In the genomic region with DNA sequence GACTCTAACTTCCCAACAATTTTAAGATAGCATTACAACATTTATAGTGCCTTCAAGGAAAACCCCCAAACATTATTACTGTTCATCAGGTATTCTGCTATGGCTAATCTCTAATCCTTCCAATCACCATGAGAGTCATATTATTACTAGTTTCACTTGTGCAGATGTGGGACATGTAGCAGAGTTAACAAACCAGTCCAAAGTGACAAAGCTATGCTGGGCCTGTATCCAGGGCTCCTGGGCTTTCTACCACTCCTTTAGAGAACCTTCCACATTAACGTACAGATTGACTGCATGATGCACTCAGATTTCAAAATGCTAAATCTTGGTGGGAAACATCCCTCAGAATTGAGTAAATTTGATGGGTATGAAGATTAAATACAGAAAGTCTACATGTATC, we compare ENCODE assay signal across 29 cellular contexts.
"Had no signal": no experiment of that assay in that cellular context is flagged by ENCODE, and none has a peak within 500 bp of the region (broad histone marks: within the 10 kb centered on the region; RNA-seq: fewer than 3 reads in every experiment).

No MANE protein-coding gene starts in this region.

- H3K9me3 Mint-ChIP-seq: naive thymus-derived CD4-positive, alpha-beta T cell; nephron; neural progenitor cell; stimulated activated memory B cell treated with anti-CD40 and anti-IgM and Interleukin-4, amounts not matched to agents 10 μg/mL and 1 μg/mL and 100 μg/mL, for 72 hours; stimulated activated naive CD8-positive, alpha-beta T cell treated with anti-CD3 and anti-CD28 coated beads, Interleukin-15, amount 100 ng/mL, for 72 hours; type B pancreatic cell had no signal

- DNase-seq: naive thymus-derived CD4-positive, alpha-beta T cell; occipital lobe; ovary; posterior cingulate gyrus; psoas muscle; right cardiac atrium; right lobe of liver; sigmoid colon; small intestine; stimulated activated CD4-positive, alpha-beta T cell treated with anti-CD3 and anti-CD28 coated beads, Interleukin-15, amount 100 ng/mL, for 24 hours; stimulated activated CD4-positive, alpha-beta T cell treated with anti-CD3 and anti-CD28 coated beads, Interleukin-2, amount 100 ng/mL, for 24 hours; stimulated activated CD4-positive, alpha-beta T cell treated with anti-CD3 and anti-CD28 coated beads, Interleukin-2, amount 100 ng/mL, for 48 hours; stimulated activated CD4-positive, alpha-beta T cell treated with anti-CD3 and anti-CD28 coated beads, Interleukin-4, amount 100 ng/mL, for 24 hours; stimulated activated naive CD4-positive, alpha-beta T cell; stimulated activated naive CD8-positive, alpha-beta T cell treated with anti-CD3 and anti-CD28 coated beads, Interleukin-15, amount 100 ng/mL, for 72 hours; stimulated activated naive CD8-positive, alpha-beta T cell treated with anti-CD3 and anti-CD28 coated beads, Interleukin-15, Interleukin-2, amounts not matched to agents 100 U/mL and 50 U/mL, for 24 hours; substantia nigra; testis; tibial artery; transverse colon; upper lobe of right lung; uterus had no signal

- H3K4me1 ChIP-seq: parathyroid adenoma, psoas muscle, suprapubic skin, testis, tibial artery, upper lobe of right lung, uterus had no signal

- H3K27me3 Mint-ChIP-seq: naive thymus-derived CD4-positive, alpha-beta T cell; progenitor cell of endocrine pancreas; stimulated activated memory B cell treated with anti-CD40 and anti-IgM and Interleukin-4, amounts not matched to agents 10 μg/mL and 1 μg/mL and 100 μg/mL, for 72 hours; stimulated activated naive CD8-positive, alpha-beta T cell treated with anti-CD3 and anti-CD28 coated beads, Interleukin-15, amount 100 ng/mL, for 72 hours; type B pancreatic cell had no signal

- ATAC-seq: naive thymus-derived CD4-positive, alpha-beta T cell; psoas muscle; right cardiac atrium; stimulated activated memory B cell treated with anti-CD40 and anti-IgM and Interleukin-4, amounts not matched to agents 10 μg/mL and 1 μg/mL and 100 μg/mL, for 72 hours; stimulated activated naive CD8-positive, alpha-beta T cell treated with anti-CD3 and anti-CD28 coated beads, Interleukin-15, amount 100 ng/mL, for 72 hours; stimulated activated naive CD8-positive, alpha-beta T cell treated with anti-CD3 and anti-CD28 coated beads, Interleukin-15, Interleukin-2, amounts not matched to agents 100 U/mL and 50 U/mL, for 24 hours; upper lobe of right lung had no signal

- H3K27me3 ChIP-seq: neural progenitor cell, ovary, right lobe of liver, sigmoid colon, suprapubic skin, testis, tibial artery, transverse colon, upper lobe of right lung, uterus had no signal

- H3K27ac ChIP-seq: neural progenitor cell, ovary, parathyroid adenoma, psoas muscle, right lobe of liver, sigmoid colon, suprapubic skin, testis, tibial artery, transverse colon, upper lobe of right lung, uterus had no signal

- H3K27ac Mint-ChIP-seq: nephron; neural progenitor cell; progenitor cell of endocrine pancreas; stimulated activated memory B cell treated with anti-CD40 and anti-IgM and Interleukin-4, amounts not matched to agents 10 μg/mL and 1 μg/mL and 100 μg/mL, for 72 hours; type B pancreatic cell had no signal

- H3K4me1 Mint-ChIP-seq: nephron; stimulated activated memory B cell treated with anti-CD40 and anti-IgM and Interleukin-4, amounts not matched to agents 10 μg/mL and 1 μg/mL and 100 μg/mL, for 72 hours had no signal

- H3K9me3 ChIP-seq: ovary, psoas muscle, right lobe of liver, sigmoid colon, suprapubic skin, testis, tibial artery, transverse colon, upper lobe of right lung, uterus had no signal

- H3K4me3 ChIP-seq: neural progenitor cell, ovary, psoas muscle, right lobe of liver, sigmoid colon, suprapubic skin, testis, tibial artery, transverse colon, upper lobe of right lung, uterus had no signal

- H3K4me3 Mint-ChIP-seq: naive thymus-derived CD4-positive, alpha-beta T cell; nephron; neural progenitor cell; stimulated activated memory B cell treated with anti-CD40 and anti-IgM and Interleukin-4, amounts not matched to agents 10 μg/mL and 1 μg/mL and 100 μg/mL, for 72 hours; stimulated activated naive CD8-positive, alpha-beta T cell treated with anti-CD3 and anti-CD28 coated beads, Interleukin-15, amount 100 ng/mL, for 72 hours; type B pancreatic cell had no signal
